ENCODE assay signal across 1 cellular context in the genomic region with DNA sequence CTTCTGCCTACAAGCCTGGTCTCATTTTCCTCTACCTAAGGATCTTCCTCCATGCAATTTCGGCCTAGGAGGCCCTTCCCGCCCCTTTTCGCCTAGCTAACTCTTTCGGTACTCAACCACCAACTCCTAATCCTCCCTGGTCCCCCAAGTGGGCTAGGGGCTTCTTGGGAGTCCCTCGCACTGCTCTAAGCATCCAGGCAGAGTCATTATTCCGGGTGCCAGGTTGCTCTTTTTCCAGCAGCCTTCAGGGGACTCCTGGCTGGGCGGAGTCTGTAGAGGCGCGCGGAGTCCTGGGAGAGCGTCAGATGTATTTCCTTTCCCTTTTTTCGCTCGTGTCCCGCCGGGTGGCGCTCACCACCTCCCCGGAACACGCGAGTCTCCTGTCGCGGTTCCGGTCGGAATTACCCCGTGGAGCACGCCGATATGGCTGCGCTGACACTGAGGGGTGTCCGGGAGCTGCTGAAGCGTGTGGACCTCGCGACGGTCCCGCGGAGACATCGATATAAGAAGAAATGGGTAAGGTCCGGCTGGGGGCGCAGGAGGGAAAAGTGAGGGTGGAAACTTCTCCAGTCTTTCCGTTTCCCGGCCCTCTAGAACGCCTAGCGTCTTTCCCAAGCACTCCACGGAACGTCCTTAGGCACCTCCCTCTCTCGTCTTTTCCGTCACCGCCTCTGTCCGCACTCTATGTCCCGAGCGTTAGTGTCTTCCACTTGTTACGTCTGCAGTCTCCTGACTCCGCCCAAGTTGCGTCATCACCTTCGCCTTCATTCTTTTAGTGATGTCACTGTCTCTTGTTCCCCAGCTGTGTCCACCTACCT.
TF ChIP-seq lines count a peak whose summit lies in the region.

A gene (plus strand): TSS at position 404 of the 818 bp plus-strand sequence. CDS start 20 bp downstream, at position 424.

TF ChIP-seq in HepG2, 621 proteins besides CTCF, POLR2A, EP300 and RAD21 (continued from another document and continues in another):
- TF ChIP-seq, protein P1, sequence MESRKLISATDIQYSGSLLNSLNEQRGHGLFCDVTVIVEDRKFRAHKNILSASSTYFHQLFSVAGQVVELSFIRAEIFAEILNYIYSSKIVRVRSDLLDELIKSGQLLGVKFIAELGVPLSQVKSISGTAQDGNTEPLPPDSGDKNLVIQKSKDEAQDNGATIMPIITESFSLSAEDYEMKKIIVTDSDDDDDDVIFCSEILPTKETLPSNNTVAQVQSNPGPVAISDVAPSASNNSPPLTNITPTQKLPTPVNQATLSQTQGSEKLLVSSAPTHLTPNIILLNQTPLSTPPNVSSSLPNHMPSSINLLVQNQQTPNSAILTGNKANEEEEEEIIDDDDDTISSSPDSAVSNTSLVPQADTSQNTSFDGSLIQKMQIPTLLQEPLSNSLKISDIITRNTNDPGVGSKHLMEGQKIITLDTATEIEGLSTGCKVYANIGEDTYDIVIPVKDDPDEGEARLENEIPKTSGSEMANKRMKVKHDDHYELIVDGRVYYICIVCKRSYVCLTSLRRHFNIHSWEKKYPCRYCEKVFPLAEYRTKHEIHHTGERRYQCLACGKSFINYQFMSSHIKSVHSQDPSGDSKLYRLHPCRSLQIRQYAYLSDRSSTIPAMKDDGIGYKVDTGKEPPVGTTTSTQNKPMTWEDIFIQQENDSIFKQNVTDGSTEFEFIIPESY (CRISPR knock-in tag; IDR thresholded peaks at IDR 0.05), result peak; percentile 50; the same call in 1 of the 2 replicates
- TF ChIP-seq TMF1 (CRISPR knock-in tag; IDR thresholded peaks at IDR 0.05; ENCODE audit: low read depth), result peak; percentile 82
- TF ChIP-seq ZNF331 (CRISPR knock-in tag; IDR thresholded peaks at IDR 0.05), result peak; percentile 64; the same call in 1 of the 2 replicates
- no peak for TF ChIP-seq RFX1 (IDR thresholded peaks at IDR 0.05)
- TF ChIP-seq, protein P2, sequence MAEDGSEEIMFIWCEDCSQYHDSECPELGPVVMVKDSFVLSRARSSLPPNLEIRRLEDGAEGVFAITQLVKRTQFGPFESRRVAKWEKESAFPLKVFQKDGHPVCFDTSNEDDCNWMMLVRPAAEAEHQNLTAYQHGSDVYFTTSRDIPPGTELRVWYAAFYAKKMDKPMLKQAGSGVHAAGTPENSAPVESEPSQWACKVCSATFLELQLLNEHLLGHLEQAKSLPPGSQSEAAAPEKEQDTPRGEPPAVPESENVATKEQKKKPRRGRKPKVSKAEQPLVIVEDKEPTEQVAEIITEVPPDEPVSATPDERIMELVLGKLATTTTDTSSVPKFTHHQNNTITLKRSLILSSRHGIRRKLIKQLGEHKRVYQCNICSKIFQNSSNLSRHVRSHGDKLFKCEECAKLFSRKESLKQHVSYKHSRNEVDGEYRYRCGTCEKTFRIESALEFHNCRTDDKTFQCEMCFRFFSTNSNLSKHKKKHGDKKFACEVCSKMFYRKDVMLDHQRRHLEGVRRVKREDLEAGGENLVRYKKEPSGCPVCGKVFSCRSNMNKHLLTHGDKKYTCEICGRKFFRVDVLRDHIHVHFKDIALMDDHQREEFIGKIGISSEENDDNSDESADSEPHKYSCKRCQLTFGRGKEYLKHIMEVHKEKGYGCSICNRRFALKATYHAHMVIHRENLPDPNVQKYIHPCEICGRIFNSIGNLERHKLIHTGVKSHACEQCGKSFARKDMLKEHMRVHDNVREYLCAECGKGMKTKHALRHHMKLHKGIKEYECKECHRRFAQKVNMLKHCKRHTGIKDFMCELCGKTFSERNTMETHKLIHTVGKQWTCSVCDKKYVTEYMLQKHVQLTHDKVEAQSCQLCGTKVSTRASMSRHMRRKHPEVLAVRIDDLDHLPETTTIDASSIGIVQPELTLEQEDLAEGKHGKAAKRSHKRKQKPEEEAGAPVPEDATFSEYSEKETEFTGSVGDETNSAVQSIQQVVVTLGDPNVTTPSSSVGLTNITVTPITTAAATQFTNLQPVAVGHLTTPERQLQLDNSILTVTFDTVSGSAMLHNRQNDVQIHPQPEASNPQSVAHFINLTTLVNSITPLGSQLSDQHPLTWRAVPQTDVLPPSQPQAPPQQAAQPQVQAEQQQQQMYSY (CRISPR knock-in tag; IDR thresholded peaks at IDR 0.05), result peak; percentile 92
- peak; percentile 80 for TF ChIP-seq KMT2B (CRISPR knock-in tag; IDR thresholded peaks at IDR 0.05)
- peak; percentile 56; the same call in 1 of the 2 replicates for TF ChIP-seq ZNF205 (CRISPR knock-in tag; IDR thresholded peaks at IDR 0.05)
- TF ChIP-seq, protein P3, sequence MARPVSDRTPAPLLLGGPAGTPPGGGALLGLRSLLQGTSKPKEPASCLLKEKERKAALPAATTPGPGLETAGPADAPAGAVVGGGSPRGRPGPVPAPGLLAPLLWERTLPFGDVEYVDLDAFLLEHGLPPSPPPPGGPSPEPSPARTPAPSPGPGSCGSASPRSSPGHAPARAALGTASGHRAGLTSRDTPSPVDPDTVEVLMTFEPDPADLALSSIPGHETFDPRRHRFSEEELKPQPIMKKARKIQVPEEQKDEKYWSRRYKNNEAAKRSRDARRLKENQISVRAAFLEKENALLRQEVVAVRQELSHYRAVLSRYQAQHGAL (CRISPR knock-in tag; IDR thresholded peaks at IDR 0.05; ENCODE audit: not compliant biosample characterization), result no peak
- TF ChIP-seq SMAD1 (CRISPR knock-in tag; IDR thresholded peaks at IDR 0.05; ENCODE audit: borderline replicate concordance, low read depth), result no peak
- TF ChIP-seq, protein P4, sequence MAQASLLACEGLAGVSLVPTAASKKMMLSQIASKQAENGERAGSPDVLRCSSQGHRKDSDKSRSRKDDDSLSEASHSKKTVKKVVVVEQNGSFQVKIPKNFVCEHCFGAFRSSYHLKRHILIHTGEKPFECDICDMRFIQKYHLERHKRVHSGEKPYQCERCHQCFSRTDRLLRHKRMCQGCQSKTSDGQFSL (CRISPR knock-in tag; IDR thresholded peaks at IDR 0.05), result no peak
- no peak for TF ChIP-seq ONECUT2 (CRISPR knock-in tag; IDR thresholded peaks at IDR 0.05)
- TF ChIP-seq ZNF20 (CRISPR knock-in tag; IDR thresholded peaks at IDR 0.05), result no peak
- TF ChIP-seq NBN (conservative IDR thresholded peaks at IDR 0.05), result no peak
- TF ChIP-seq ZNF337 (CRISPR knock-in tag; IDR thresholded peaks at IDR 0.05; ENCODE audit: borderline replicate concordance, low read depth), result no peak
- no peak for TF ChIP-seq HHEX (CRISPR knock-in tag; IDR thresholded peaks at IDR 0.05)
- TF ChIP-seq, protein P5, sequence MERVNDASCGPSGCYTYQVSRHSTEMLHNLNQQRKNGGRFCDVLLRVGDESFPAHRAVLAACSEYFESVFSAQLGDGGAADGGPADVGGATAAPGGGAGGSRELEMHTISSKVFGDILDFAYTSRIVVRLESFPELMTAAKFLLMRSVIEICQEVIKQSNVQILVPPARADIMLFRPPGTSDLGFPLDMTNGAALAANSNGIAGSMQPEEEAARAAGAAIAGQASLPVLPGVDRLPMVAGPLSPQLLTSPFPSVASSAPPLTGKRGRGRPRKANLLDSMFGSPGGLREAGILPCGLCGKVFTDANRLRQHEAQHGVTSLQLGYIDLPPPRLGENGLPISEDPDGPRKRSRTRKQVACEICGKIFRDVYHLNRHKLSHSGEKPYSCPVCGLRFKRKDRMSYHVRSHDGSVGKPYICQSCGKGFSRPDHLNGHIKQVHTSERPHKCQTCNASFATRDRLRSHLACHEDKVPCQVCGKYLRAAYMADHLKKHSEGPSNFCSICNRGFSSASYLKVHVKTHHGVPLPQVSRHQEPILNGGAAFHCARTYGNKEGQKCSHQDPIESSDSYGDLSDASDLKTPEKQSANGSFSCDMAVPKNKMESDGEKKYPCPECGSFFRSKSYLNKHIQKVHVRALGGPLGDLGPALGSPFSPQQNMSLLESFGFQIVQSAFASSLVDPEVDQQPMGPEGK (CRISPR knock-in tag; IDR thresholded peaks at IDR 0.05), result peak; percentile 42; the same call in 1 of the 2 replicates
- TF ChIP-seq ETV5 (CRISPR knock-in tag; IDR thresholded peaks at IDR 0.05; ENCODE audit: borderline replicate concordance), result peak; percentile 92
- peak; percentile 81 for TF ChIP-seq MED1 (CRISPR knock-in tag; IDR thresholded peaks at IDR 0.05)
- TF ChIP-seq THAP11 (CRISPR knock-in tag; IDR thresholded peaks at IDR 0.05), result peak; percentile 89
- TF ChIP-seq ISL2 (CRISPR knock-in tag; IDR thresholded peaks at IDR 0.05), result peak; percentile 75
- TF ChIP-seq, protein P6, sequence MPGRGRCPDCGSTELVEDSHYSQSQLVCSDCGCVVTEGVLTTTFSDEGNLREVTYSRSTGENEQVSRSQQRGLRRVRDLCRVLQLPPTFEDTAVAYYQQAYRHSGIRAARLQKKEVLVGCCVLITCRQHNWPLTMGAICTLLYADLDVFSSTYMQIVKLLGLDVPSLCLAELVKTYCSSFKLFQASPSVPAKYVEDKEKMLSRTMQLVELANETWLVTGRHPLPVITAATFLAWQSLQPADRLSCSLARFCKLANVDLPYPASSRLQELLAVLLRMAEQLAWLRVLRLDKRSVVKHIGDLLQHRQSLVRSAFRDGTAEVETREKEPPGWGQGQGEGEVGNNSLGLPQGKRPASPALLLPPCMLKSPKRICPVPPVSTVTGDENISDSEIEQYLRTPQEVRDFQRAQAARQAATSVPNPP (CRISPR knock-in tag; IDR thresholded peaks at IDR 0.05), result 0 out of 2 replicates have a peak, but pooled peaks have one; percentile 30
- TF ChIP-seq ZNF747 (CRISPR knock-in tag; IDR thresholded peaks at IDR 0.05; ENCODE audit: borderline replicate concordance), result no peak
- peak; percentile 67; the same call in 1 of the 2 replicates for TF ChIP-seq MYNN (CRISPR knock-in tag; IDR thresholded peaks at IDR 0.05; ENCODE audit: low read depth)
- TF ChIP-seq MBD4 (IDR thresholded peaks at IDR 0.05; ENCODE audit: borderline replicate concordance, low read length), result no peak
- TF ChIP-seq NRL (CRISPR knock-in tag; IDR thresholded peaks at IDR 0.05; ENCODE audit: borderline replicate concordance), result peak; percentile 83
- TF ChIP-seq ZNF720 (CRISPR knock-in tag; IDR thresholded peaks at IDR 0.05), result no peak
- no peak for TF ChIP-seq ZNF644 (CRISPR knock-in tag; IDR thresholded peaks at IDR 0.05; ENCODE audit: low read depth)
- TF ChIP-seq, protein P7, sequence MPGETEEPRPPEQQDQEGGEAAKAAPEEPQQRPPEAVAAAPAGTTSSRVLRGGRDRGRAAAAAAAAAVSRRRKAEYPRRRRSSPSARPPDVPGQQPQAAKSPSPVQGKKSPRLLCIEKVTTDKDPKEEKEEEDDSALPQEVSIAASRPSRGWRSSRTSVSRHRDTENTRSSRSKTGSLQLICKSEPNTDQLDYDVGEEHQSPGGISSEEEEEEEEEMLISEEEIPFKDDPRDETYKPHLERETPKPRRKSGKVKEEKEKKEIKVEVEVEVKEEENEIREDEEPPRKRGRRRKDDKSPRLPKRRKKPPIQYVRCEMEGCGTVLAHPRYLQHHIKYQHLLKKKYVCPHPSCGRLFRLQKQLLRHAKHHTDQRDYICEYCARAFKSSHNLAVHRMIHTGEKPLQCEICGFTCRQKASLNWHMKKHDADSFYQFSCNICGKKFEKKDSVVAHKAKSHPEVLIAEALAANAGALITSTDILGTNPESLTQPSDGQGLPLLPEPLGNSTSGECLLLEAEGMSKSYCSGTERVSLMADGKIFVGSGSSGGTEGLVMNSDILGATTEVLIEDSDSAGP (CRISPR knock-in tag; IDR thresholded peaks at IDR 0.05; ENCODE audit: borderline replicate concordance), result peak; percentile 79; the same call in 1 of the 2 replicates
- no peak for TF ChIP-seq ZNF432 (CRISPR knock-in tag; IDR thresholded peaks at IDR 0.05; ENCODE audit: borderline replicate concordance)
- 0 out of 2 replicates have a peak, but pooled peaks have one; percentile 25 for TF ChIP-seq ZNF44 (CRISPR knock-in tag; IDR thresholded peaks at IDR 0.05)
- TF ChIP-seq CHD2 (IDR thresholded peaks at IDR 0.05; ENCODE audit: low read depth, low read length), result peak; percentile 42; the same call in 1 of the 2 replicates
- TF ChIP-seq ZNF550 (CRISPR knock-in tag; IDR thresholded peaks at IDR 0.05; ENCODE audit: borderline replicate concordance), result no peak
- TF ChIP-seq ZNF570 (CRISPR knock-in tag; IDR thresholded peaks at IDR 0.05; ENCODE audit: borderline replicate concordance), result no peak
- TF ChIP-seq ZNF839 (CRISPR knock-in tag; IDR thresholded peaks at IDR 0.05; ENCODE audit: borderline replicate concordance), result peak; percentile 30; the same call in 1 of the 2 replicates
- TF ChIP-seq ZNF138 (CRISPR knock-in tag; IDR thresholded peaks at IDR 0.05; ENCODE audit: low read depth), result no peak
- TF ChIP-seq, protein P8, sequence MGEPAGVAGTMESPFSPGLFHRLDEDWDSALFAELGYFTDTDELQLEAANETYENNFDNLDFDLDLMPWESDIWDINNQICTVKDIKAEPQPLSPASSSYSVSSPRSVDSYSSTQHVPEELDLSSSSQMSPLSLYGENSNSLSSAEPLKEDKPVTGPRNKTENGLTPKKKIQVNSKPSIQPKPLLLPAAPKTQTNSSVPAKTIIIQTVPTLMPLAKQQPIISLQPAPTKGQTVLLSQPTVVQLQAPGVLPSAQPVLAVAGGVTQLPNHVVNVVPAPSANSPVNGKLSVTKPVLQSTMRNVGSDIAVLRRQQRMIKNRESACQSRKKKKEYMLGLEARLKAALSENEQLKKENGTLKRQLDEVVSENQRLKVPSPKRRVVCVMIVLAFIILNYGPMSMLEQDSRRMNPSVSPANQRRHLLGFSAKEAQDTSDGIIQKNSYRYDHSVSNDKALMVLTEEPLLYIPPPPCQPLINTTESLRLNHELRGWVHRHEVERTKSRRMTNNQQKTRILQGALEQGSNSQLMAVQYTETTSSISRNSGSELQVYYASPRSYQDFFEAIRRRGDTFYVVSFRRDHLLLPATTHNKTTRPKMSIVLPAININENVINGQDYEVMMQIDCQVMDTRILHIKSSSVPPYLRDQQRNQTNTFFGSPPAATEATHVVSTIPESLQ (CRISPR knock-in tag; conservative IDR thresholded peaks at IDR 0.05), result no peak
- TF ChIP-seq, protein P9, sequence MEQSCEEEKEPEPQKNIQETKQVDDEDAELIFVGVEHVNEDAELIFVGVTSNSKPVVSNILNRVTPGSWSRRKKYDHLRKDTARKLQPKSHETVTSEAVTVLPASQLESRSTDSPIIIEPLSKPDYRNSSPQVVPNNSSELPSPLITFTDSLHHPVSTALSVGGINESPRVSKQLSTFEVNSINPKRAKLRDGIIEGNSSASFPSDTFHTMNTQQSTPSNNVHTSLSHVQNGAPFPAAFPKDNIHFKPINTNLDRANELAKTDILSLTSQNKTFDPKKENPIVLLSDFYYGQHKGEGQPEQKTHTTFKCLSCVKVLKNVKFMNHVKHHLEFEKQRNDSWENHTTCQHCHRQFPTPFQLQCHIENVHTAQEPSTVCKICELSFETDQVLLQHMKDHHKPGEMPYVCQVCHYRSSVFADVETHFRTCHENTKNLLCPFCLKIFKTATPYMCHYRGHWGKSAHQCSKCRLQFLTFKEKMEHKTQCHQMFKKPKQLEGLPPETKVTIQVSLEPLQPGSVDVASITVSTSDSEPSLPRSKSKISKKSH (CRISPR knock-in tag; IDR thresholded peaks at IDR 0.05; ENCODE audit: borderline replicate concordance), result 0 out of 2 replicates have a peak, but pooled peaks have one; percentile 78
